ENCODE assay signal across 11 cellular contexts in genomic region chr9:104923740-104924139, GRCh38. TPM values are rescaled to one million over a fixed set of nuclear protein-coding genes. Genes with fewer than 3 reads are reported as not detected.
DNase-seq lines count a peak whose midpoint lies in the region; ATAC-seq, FAIRE-seq and TF ChIP-seq lines count a peak whose summit lies in the region.
"Had no signal": no experiment of that assay in that cellular context is flagged by ENCODE, and none has a peak within 500 bp of the region (broad histone marks: within the 10 kb centered on the region; RNA-seq: fewer than 3 reads in every experiment).

No MANE protein-coding gene starts in this region.

- 71 to 91% (median 87%) methylated on average over 4 of the region's 4 CpGs for WGBS in small intestine, 3 donors

- DNase-seq in glutamatergic neuron = no peak
- DNase-seq in H4 (ENCODE audit: low spot score) = no peak
- DNase-seq in small intestine = no peak
- no peak for DNase-seq in NCI-H2081 treated with DMSO at 0.1 percent for 48 hours (lab: John Stamatoyannopoulos, UW)
- DNase-seq in GM19238 (ENCODE audit: insufficient read length, low spot score) = no peak
- DNase-seq: activated CD8-positive, alpha-beta memory T cell treated with anti-CD3 and anti-CD28 coated beads for 24 hours; SJCRH30 had no signal

- H3K27me3 ChIP-seq in small intestine (ENCODE audit: control insufficient read depth in 2 of 2, insufficient read depth in 2 of 2, low read length in 2 of 2) = no peaks in the 10 kb centered on the region
- H3K27me3 ChIP-seq: SJCRH30 had no signal

- no peaks in the 10 kb centered on the region for H3K36me3 ChIP-seq in small intestine (ENCODE audit: control insufficient read depth in 2 of 2, insufficient read depth in 2 of 2, low read length in 2 of 2)
- H3K36me3 ChIP-seq: SJCRH30 had no signal

- H3K9me3 ChIP-seq in small intestine (ENCODE audit: control insufficient read depth, low read depth) = no peaks in the 10 kb centered on the region
- H3K9me3 ChIP-seq: SJCRH30 had no signal

- peaks cover 24% of the 10 kb centered on the region for H3K9me3 Mint-ChIP-seq in glutamatergic neuron (ENCODE audit: unreplicated experiment)
- H3K9me3 Mint-ChIP-seq: natural killer cell treated with Interleukin-12 subunit alpha and Interleukin-12 subunit beta and Interleukin-15 and Interleukin-18, amount 100 ng/mL, for 72 hours had no signal

- H3K36me3 Mint-ChIP-seq in glutamatergic neuron (ENCODE audit: unreplicated experiment) = no peaks in the 10 kb centered on the region
- H3K36me3 Mint-ChIP-seq: natural killer cell treated with Interleukin-12 subunit alpha and Interleukin-12 subunit beta and Interleukin-15 and Interleukin-18, amount 100 ng/mL, for 72 hours had no signal

- H3K4me3 Mint-ChIP-seq in glutamatergic neuron (ENCODE audit: unreplicated experiment) = peak overlapping the region; percentile 73
- H3K4me3 Mint-ChIP-seq: natural killer cell treated with Interleukin-12 subunit alpha and Interleukin-12 subunit beta and Interleukin-15 and Interleukin-18, amount 100 ng/mL, for 72 hours had no signal

- TF ChIP-seq CTCF in glutamatergic neuron (IDR thresholded peaks at IDR 0.05; ENCODE audit: partially characterized antibody, unreplicated experiment) = no peak

- peaks cover 9% of the 10 kb centered on the region for H3K27me3 Mint-ChIP-seq in glutamatergic neuron (ENCODE audit: unreplicated experiment)

- peaks cover 24% of the 10 kb centered on the region for H3K4me1 Mint-ChIP-seq in glutamatergic neuron (ENCODE audit: low read depth, unreplicated experiment)

- no peak overlapping the region for H3K27ac ChIP-seq in small intestine (ENCODE audit: low read depth in 1 of 2, low read length in 1 of 2)
- H3K27ac ChIP-seq: SJCRH30 had no signal

- H3K27ac Mint-ChIP-seq in glutamatergic neuron (ENCODE audit: unreplicated experiment) = no peak overlapping the region
- H3K27ac Mint-ChIP-seq: natural killer cell treated with Interleukin-12 subunit alpha and Interleukin-12 subunit beta and Interleukin-15 and Interleukin-18, amount 100 ng/mL, for 72 hours had no signal

- H3K4me1 ChIP-seq in small intestine (ENCODE audit: control insufficient read depth in 2 of 2, insufficient read depth in 1 of 2, low read depth in 1 of 2, low read length in 1 of 2) = peaks cover 0 to 4% of the 10 kb centered on the region in 2 donors
- H3K4me1 ChIP-seq: SJCRH30 had no signal

- no peak overlapping the region for H3K4me3 ChIP-seq in small intestine (ENCODE audit: low read depth in 1 of 2, low read length in 2 of 2)
- H3K4me3 ChIP-seq: SJCRH30 had no signal

- ATAC-seq in GM18498 (IDR thresholded peaks at IDR 0.05; ENCODE audit: unreplicated experiment) (peak; percentile 35), GM21526 (IDR thresholded peaks at IDR 0.05; ENCODE audit: low FRiP score, unreplicated experiment) (peak; percentile 67), HG03378 (IDR thresholded peaks at IDR 0.05; ENCODE audit: unreplicated experiment) (peak; percentile 46)
- ATAC-seq: natural killer cell treated with Interleukin-12 subunit alpha and Interleukin-12 subunit beta and Interleukin-15 and Interleukin-18, amount 100 ng/mL, for 72 hours had no signal

- FAIRE-seq in small intestine (lab: Jason Lieb, UNC) = no peak

RNA-seq across cellular contexts. Expression of gene ABCA1, which starts 4.2 kb away (rescaled TPM):
- 146 TPM for total RNA-seq in glutamatergic neuron (ENCODE audit: unreplicated experiment)
- total RNA-seq in H4 (2014; rRNA removed; shearing (Covaris generic)) = 10.9 and 11.6 TPM in 2 replicates
- 1 to 10 TPM; 1.6 to 3.2 (median 3.0) TPM for polyA plus RNA-seq in small intestine

Comparison
In these comparisons a context has a peak if more than half of its experiments do, and no peak if none do; other contexts are left out.
1. RNA of gene ABCA1, which starts 4.2 kb away (total RNA-seq): 146 TPM in glutamatergic neuron (single experiment); 10.9 to 11.6 TPM in H4; every median in the first group is over 10 times any median in the second.
2. Peak in every context shown above with its lines, with median percentiles within 50 percentile points of each other: ATAC-seq.